In the genomic region with DNA sequence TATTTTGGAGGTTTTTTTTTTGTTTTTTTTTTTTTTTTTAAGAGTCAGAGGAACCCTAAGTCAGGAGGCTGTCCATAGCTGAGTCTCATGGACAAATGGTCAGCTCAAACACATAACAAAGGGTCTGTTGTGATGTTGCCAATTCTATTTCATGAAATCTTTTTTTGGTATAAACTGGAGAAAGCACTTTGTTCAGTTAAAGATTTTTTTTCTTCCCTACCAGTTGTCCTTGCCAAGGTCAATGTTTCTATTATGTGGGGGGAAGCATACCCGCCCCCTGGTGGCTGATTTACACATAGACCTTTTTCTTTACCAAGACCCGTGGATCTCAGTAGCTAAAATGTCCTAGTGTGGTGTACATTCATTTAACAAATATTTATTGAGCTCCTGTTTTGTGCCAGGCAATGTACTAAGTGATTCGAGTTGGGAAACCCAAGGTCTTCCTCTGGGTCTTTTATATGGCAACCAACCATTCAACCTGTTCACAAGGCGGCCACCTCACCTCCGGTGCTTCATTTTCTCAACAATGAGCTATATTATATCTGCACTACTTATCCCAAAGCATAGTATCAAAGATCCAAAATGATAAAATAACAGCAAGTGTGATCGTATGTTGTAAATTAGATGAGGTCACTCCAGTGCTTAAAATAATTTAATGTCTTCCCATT, we compare ENCODE assay signal across 8 cellular contexts.
DNase-seq lines count a peak whose midpoint lies in the region; ATAC-seq and TF ChIP-seq lines count a peak whose summit lies in the region.

No MANE protein-coding gene starts in this region.

- peaks cover 6% of the 10 kb centered on the region for H3K9me3 Mint-ChIP-seq in chondrocyte (ENCODE audit: low read depth)

- POLR2A ChIA-PET in A673 (lab: Charles Lee; ENCODE audit: low non-redundant PET), result interaction anchor here (0.6 kb wide), 1 partner anchor 765 kb away, joined by 3 read pairs; no protein-coding TSS in a partner anchor

- DNase-seq in A673 (ENCODE audit: low spot score), result peak; percentile 69
- peak; percentile 83 for DNase-seq in EH (ENCODE audit: low read depth)
- no peak for DNase-seq in chondrocyte (ENCODE audit: low spot score)
- DNase-seq in lung (ENCODE audit: low spot score), result peak; percentile 57
- DNase-seq in ureter (ENCODE audit: low spot score), result peak; percentile 46
- no peak for DNase-seq in activated CD4-positive, CD25-positive, alpha-beta regulatory T cell treated with anti-CD3 and anti-CD28 coated beads, Interleukin-2, amount 50 U/mL, for 72 hours

- intact Hi-C loops in A673 (cut with micrococcal nuclease; ENCODE audit: unreplicated experiment), result loop anchor here (2.0 to 10.0 kb wide), 3 partner anchors 44 to 760 kb away; no protein-coding TSS in a partner anchor

- H3K27ac ChIP-seq in A673 (ENCODE audit: low read depth, low read length, poor library complexity, severe bottlenecking), result no peak overlapping the region
- no peak overlapping the region for H3K27ac ChIP-seq in OCI-LY3 (ENCODE audit: low read length)
- H3K27ac ChIP-seq in lung (ENCODE audit: low read depth in 1 of 2, low read length in 1 of 2), result no peak overlapping the region

- no peak overlapping the region for H3K9ac ChIP-seq in OCI-LY3 (ENCODE audit: low read length)

- peak; percentile 58 for ATAC-seq in HG02973 (IDR thresholded peaks at IDR 0.05; ENCODE audit: unreplicated experiment)
- ATAC-seq in lung (ENCODE audit: insufficient read depth, low FRiP score), result no peak

- 46 to 49% methylated on average over 6 of the region's 6 CpGs for WGBS in lung, 2 donors

- CTCF ChIA-PET in A673 (lab: Charles Lee), result interaction anchor here (0.6 to 0.9 kb wide), 3 partner anchors 10 to 607 kb away, joined by 3 to 5 read pairs (median 5); no protein-coding TSS in a partner anchor

- H3K27me3 ChIP-seq in A673 (replicated peaks; ENCODE audit: insufficient read depth, low read depth, low read length, poor library complexity), result peaks cover 5% of the 10 kb centered on the region
- H3K27me3 ChIP-seq in OCI-LY3 (ENCODE audit: low read depth, low read length), result 0 out of 2 replicates have a peak, but pooled peaks cover 5% of the 10 kb centered on the region
- H3K27me3 ChIP-seq in lung (ENCODE audit: control insufficient read depth, insufficient read depth), result no peaks in the 10 kb centered on the region

- H3K27me3 Mint-ChIP-seq in chondrocyte (ENCODE audit: low read depth), result peaks cover 12% of the 10 kb centered on the region

- H2AFZ ChIP-seq in OCI-LY3 (ENCODE audit: low read depth, low read length), result no peak overlapping the region

- H3K4me2 ChIP-seq in OCI-LY3 (ENCODE audit: low read length), result no peak overlapping the region

- peak; percentile 78 for TF ChIP-seq CTCF in A673 (conservative IDR thresholded peaks at IDR 0.05; ENCODE audit: low read depth, low read length)
- TF ChIP-seq CTCF in OCI-LY3 (IDR thresholded peaks at IDR 0.05; ENCODE audit: low read depth, low read length), result peak; percentile 74
- TF ChIP-seq CTCF in chondrocyte (IDR thresholded peaks at IDR 0.05), result peak; percentile 77
- peak; percentile 36 for TF ChIP-seq CTCF in lung (IDR thresholded peaks at IDR 0.05; ENCODE audit: control extremely low read depth, extremely low read depth)

- H3K9me3 ChIP-seq in A673 (ENCODE audit: low read depth, low read length, poor library complexity, severe bottlenecking) (no peaks in the 10 kb centered on the region), OCI-LY3 (ENCODE audit: insufficient read depth, low read length) (no peaks in the 10 kb centered on the region), lung (ENCODE audit: control insufficient read depth in 2 of 2, insufficient read depth in 1 of 2, low read length in 1 of 2) (no peaks in the 10 kb centered on the region)

- no TSS peak for BruUV-seq in A673 (replicated peaks; lab: Mats Ljungman, UMichigan)

- H3K36me3 Mint-ChIP-seq in chondrocyte (ENCODE audit: low read depth), result peaks cover 1% of the 10 kb centered on the region

- H3K36me3 ChIP-seq in A673 (ENCODE audit: insufficient read depth, low read length, poor library complexity, severe bottlenecking) (no peaks in the 10 kb centered on the region), OCI-LY3 (replicated peaks; ENCODE audit: low read depth, low read length) (no peaks in the 10 kb centered on the region), lung (ENCODE audit: control insufficient read depth in 2 of 2, insufficient read depth in 2 of 2, low read length in 2 of 2) (no peaks in the 10 kb centered on the region)

- no peak overlapping the region for H3K4me3 Mint-ChIP-seq in chondrocyte (ENCODE audit: unreplicated experiment)

- no peaks in the 10 kb centered on the region for H3K79me2 ChIP-seq in OCI-LY3 (ENCODE audit: low read length)

- no peaks in the 10 kb centered on the region for H3K4me1 ChIP-seq in A673 (ENCODE audit: insufficient read depth, low read length, poor library complexity, severe bottlenecking)
- peaks cover 7% of the 10 kb centered on the region for H3K4me1 ChIP-seq in OCI-LY3 (ENCODE audit: low read length)
- H3K4me1 ChIP-seq in lung (ENCODE audit: control insufficient read depth in 2 of 2, insufficient read depth in 2 of 2, low read length in 2 of 2), result no peaks in the 10 kb centered on the region

- H3K4me3 ChIP-seq in A673 (ENCODE audit: low read depth, low read length, poor library complexity, severe bottlenecking), result no peak overlapping the region
- H3K4me3 ChIP-seq in OCI-LY3 (ENCODE audit: low read length), result no peak overlapping the region
- no peak overlapping the region for H3K4me3 ChIP-seq in lung

- no peaks in the 10 kb centered on the region for H4K20me1 ChIP-seq in OCI-LY3 (ENCODE audit: insufficient read depth, low read length)

- no peaks in the 10 kb centered on the region for H3K4me1 Mint-ChIP-seq in chondrocyte (ENCODE audit: low read depth)

- H3K27ac Mint-ChIP-seq in chondrocyte (ENCODE audit: unreplicated experiment), result no peak overlapping the region

Comparison
In these comparisons a context has a peak if more than half of its experiments do, and no peak if none do; other contexts are left out.
1. DNase-seq: peak in A673 (single experiment), EH (single experiment), lung (single experiment) and ureter (single experiment); none in chondrocyte (single experiment) and activated CD4-positive, CD25-positive, alpha-beta regulatory T cell treated with anti-CD3 and anti-CD28 coated beads, Interleukin-2, amount 50 U/mL, for 72 hours (single experiment).
2. Peak in every context shown above with its lines, with median percentiles within 50 percentile points of each other: CTCF ChIP-seq.